ENCODE assay signal across 11 cellular contexts in genomic region chr12:92400006-92400405, GRCh38.
A peak's percentile ranks its signal among the peaks of the same experiment; 100 is the strongest.
DNase-seq lines count a peak whose midpoint lies in the region; ATAC-seq, FAIRE-seq and TF ChIP-seq lines count a peak whose summit lies in the region.
"Had no signal": no experiment of that assay in that cellular context is flagged by ENCODE, and none has a peak within 500 bp of the region (broad histone marks: within the 10 kb centered on the region; RNA-seq: fewer than 3 reads in every experiment).

No MANE protein-coding gene starts in this region.

- no peak for TF ChIP-seq EP300 in SK-N-SH (IDR thresholded peaks at IDR 0.05; ENCODE audit: borderline replicate concordance in 1 of 2, low read depth in 1 of 2, low read length in 1 of 2)

- CTCF ChIA-PET in activated CD4-positive, alpha-beta memory T cell treated with anti-CD3 and anti-CD28 coated beads, Interleukin-2, amount 10 ng/mL, durations not matched to agents 7 days and 5 days (lab: Charles Lee): interaction anchor here (1.3 kb wide), 1 partner anchor 256 kb away, joined by 3 read pairs; no protein-coding TSS in a partner anchor
- CTCF ChIA-PET in SK-N-SH (lab: Yijun Ruan, JAX): no interaction called here

- TF ChIP-seq RAD21 in SK-N-SH (IDR thresholded peaks at IDR 0.05; ENCODE audit: low read length): no peak

- no peak for TF ChIP-seq CTCF in SK-N-SH (IDR thresholded peaks at IDR 0.05)

- H3K4me1 Mint-ChIP-seq in activated CD4-positive, alpha-beta memory T cell treated with anti-CD3 and anti-CD28 coated beads, Interleukin-2, amount 10 ng/mL, durations not matched to agents 7 days and 5 days: peaks cover 88% of the 10 kb centered on the region

- H3K4me1 ChIP-seq in small intestine (ENCODE audit: control insufficient read depth in 2 of 2, insufficient read depth in 1 of 2, low read depth in 1 of 2, low read length in 1 of 2) (peaks cover 2 to 6% of the 10 kb centered on the region in 2 donors), SK-N-SH (ENCODE audit: control insufficient read depth in 1 of 2, insufficient read depth in 2 of 2, low read depth in 1 of 2, low read length in 1 of 2) (peaks cover 0 to 4% of the 10 kb centered on the region in 2 experiments; a peak in 1 of 4 replicates)

- no peaks in the 10 kb centered on the region for H3F3A ChIP-seq in SK-N-SH (replicated peaks; ENCODE audit: insufficient read depth)

- peak; percentile 38 for ATAC-seq in HG02678 (IDR thresholded peaks at IDR 0.05; ENCODE audit: unreplicated experiment)
- no peak for ATAC-seq in HG03457 (IDR thresholded peaks at IDR 0.05; ENCODE audit: unreplicated experiment)

- no peaks in the 10 kb centered on the region for H3K27me3 ChIP-seq in small intestine (ENCODE audit: control insufficient read depth in 2 of 2, insufficient read depth in 2 of 2, low read length in 2 of 2)
- no peaks in the 10 kb centered on the region for H3K27me3 ChIP-seq in SK-N-SH (ENCODE audit: insufficient read depth)

- H4K20me1 ChIP-seq in SK-N-SH (ENCODE audit: insufficient read depth): no peaks in the 10 kb centered on the region

- no peak overlapping the region for H3K4me2 ChIP-seq in SK-N-SH
- H3K4me2 ChIP-seq: KMS-11, smooth muscle cell had no signal

- H3K4me3 ChIP-seq in small intestine (ENCODE audit: low read depth in 1 of 2, low read length in 2 of 2) (no peak overlapping the region), SK-N-SH (ENCODE audit: low read depth in 2 of 2, low read length in 1 of 2) (no peak overlapping the region)
- H3K4me3 ChIP-seq: smooth muscle cell had no signal

- no peaks in the 10 kb centered on the region for H3K79me2 ChIP-seq in SK-N-SH (ENCODE audit: insufficient read depth)

- DNase-seq in activated CD4-positive, alpha-beta memory T cell treated with anti-CD3 and anti-CD28 coated beads, Interleukin-2, amount 10 ng/mL, durations not matched to agents 7 days and 5 days: no peak
- DNase-seq in small intestine (peak; percentile 12), SK-N-SH (no peak)
- DNase-seq in stimulated activated CD8-positive, alpha-beta memory T cell treated with anti-CD3 and anti-CD28 coated beads, Interleukin-4, amount 100 ng/mL, for 48 hours: no peak
- DNase-seq: activated CD4-positive, alpha-beta T cell treated with anti-CD3 and anti-CD28 coated beads, Interleukin-2, amount 50 U/mL, for 4 hours had no signal

- peaks cover 36% of the 10 kb centered on the region for H3K36me3 Mint-ChIP-seq in activated CD4-positive, alpha-beta memory T cell treated with anti-CD3 and anti-CD28 coated beads, Interleukin-2, amount 10 ng/mL, durations not matched to agents 7 days and 5 days (ENCODE audit: low read depth)

- H3K27me3 Mint-ChIP-seq in activated CD4-positive, alpha-beta memory T cell treated with anti-CD3 and anti-CD28 coated beads, Interleukin-2, amount 10 ng/mL, durations not matched to agents 7 days and 5 days: no peaks in the 10 kb centered on the region

- peak overlapping the region in 1 of 2 donors; percentile 65 for H3K27ac ChIP-seq in small intestine (ENCODE audit: low read depth in 1 of 2, low read length in 1 of 2)
- H3K27ac ChIP-seq in SK-N-SH (ENCODE audit: low read depth in 2 of 2, low read length in 1 of 2): no peak overlapping the region
- H3K27ac ChIP-seq: epithelial cell of prostate, KMS-11 had no signal

- no peak overlapping the region for H2AFZ ChIP-seq in SK-N-SH (ENCODE audit: low read depth)

- POLR2A ChIA-PET in activated CD4-positive, alpha-beta memory T cell treated with anti-CD3 and anti-CD28 coated beads, Interleukin-2, amount 10 ng/mL, durations not matched to agents 7 days and 5 days (lab: Charles Lee): interaction anchor here (1.1 to 12.8 kb wide), 4 partner anchors 8 to 256 kb away, joined by 3 to 327 read pairs (median 14); partner anchors contain the start of gene BTG1
- POLR2A ChIA-PET in SK-N-SH (lab: Yijun Ruan, JAX): no interaction called here

- no peaks in the 10 kb centered on the region for H3K9me2 ChIP-seq in SK-N-SH

- H3K9ac ChIP-seq in SK-N-SH: no peak overlapping the region
- H3K9ac ChIP-seq: KMS-11 had no signal

- H3K36me3 ChIP-seq in small intestine (ENCODE audit: control insufficient read depth in 2 of 2, insufficient read depth in 2 of 2, low read length in 2 of 2) (no peaks in the 10 kb centered on the region), SK-N-SH (replicated peaks in 1 of 2; ENCODE audit: control insufficient read depth in 1 of 2, insufficient read depth in 2 of 2, low read length in 1 of 2) (no peaks in the 10 kb centered on the region)

- H3K4me3 Mint-ChIP-seq in activated CD4-positive, alpha-beta memory T cell treated with anti-CD3 and anti-CD28 coated beads, Interleukin-2, amount 10 ng/mL, durations not matched to agents 7 days and 5 days: no peak overlapping the region

- peaks cover 9% of the 10 kb centered on the region for H3K9me3 Mint-ChIP-seq in activated CD4-positive, alpha-beta memory T cell treated with anti-CD3 and anti-CD28 coated beads, Interleukin-2, amount 10 ng/mL, durations not matched to agents 7 days and 5 days

- H3K27ac Mint-ChIP-seq in activated CD4-positive, alpha-beta memory T cell treated with anti-CD3 and anti-CD28 coated beads, Interleukin-2, amount 10 ng/mL, durations not matched to agents 7 days and 5 days: peak overlapping the region; percentile 77

- in situ Hi-C loops in GM18951 (cut with MboI; ENCODE audit: low sequenced_read_pairs, unreplicated experiment): no loop called here

- 57 to 78% (median 77%) methylated on average over 5 of the region's 5 CpGs for WGBS in small intestine, 3 donors
- WGBS in SK-N-SH (ENCODE audit: low lambda C conversion rate): 69% methylated on average over 5 of the region's 5 CpGs

- H3K9me3 ChIP-seq in small intestine (ENCODE audit: control insufficient read depth, low read depth) (no peaks in the 10 kb centered on the region), SK-N-SH (no peaks in the 10 kb centered on the region)

- peak; percentile 14 for TF ChIP-seq POLR2A in GM18951 (IDR thresholded peaks at IDR 0.05; ENCODE audit: extremely low read depth, insufficient read depth, insufficient read length)

- FAIRE-seq in small intestine (lab: Jason Lieb, UNC): no peak

TF ChIP-seq in SK-N-SH, 30 proteins besides CTCF, POLR2A, EP300 and RAD21 (continues in another document):
- TF ChIP-seq FOSL2 (IDR thresholded peaks at IDR 0.05; ENCODE audit: borderline replicate concordance, low read depth) (no peak), FOXM1 (IDR thresholded peaks at IDR 0.05; ENCODE audit: low read depth) (no peak), JUND (IDR thresholded peaks at IDR 0.05) (no peak), POLR2AphosphoS5 (IDR thresholded peaks at IDR 0.05; ENCODE audit: low read depth, low read length) (no peak), RCOR1 (IDR thresholded peaks at IDR 0.05; ENCODE audit: low read length) (no peak), CHD2 (IDR thresholded peaks at IDR 0.05; ENCODE audit: low read length, partially characterized antibody) (no peak), TEAD4 (IDR thresholded peaks at IDR 0.05; ENCODE audit: borderline replicate concordance, insufficient read depth) (no peak), EZH2phosphoT487 (IDR thresholded peaks at IDR 0.05; ENCODE audit: borderline replicate concordance, low read depth) (no peak), RXRA (IDR thresholded peaks at IDR 0.05; ENCODE audit: borderline replicate concordance, low read depth) (no peak), SIN3A (IDR thresholded peaks at IDR 0.05; ENCODE audit: borderline replicate concordance, low read depth, low read length) (no peak), USF1 (IDR thresholded peaks at IDR 0.05; ENCODE audit: borderline replicate concordance, low read depth) (no peak), SMC3 (IDR thresholded peaks at IDR 0.05; ENCODE audit: low read depth, low read length) (no peak), ELF1 (IDR thresholded peaks at IDR 0.05) (no peak), USF2 (IDR thresholded peaks at IDR 0.05; ENCODE audit: borderline replicate concordance, low read depth, low read length) (no peak)
- TF ChIP-seq, protein P1, sequence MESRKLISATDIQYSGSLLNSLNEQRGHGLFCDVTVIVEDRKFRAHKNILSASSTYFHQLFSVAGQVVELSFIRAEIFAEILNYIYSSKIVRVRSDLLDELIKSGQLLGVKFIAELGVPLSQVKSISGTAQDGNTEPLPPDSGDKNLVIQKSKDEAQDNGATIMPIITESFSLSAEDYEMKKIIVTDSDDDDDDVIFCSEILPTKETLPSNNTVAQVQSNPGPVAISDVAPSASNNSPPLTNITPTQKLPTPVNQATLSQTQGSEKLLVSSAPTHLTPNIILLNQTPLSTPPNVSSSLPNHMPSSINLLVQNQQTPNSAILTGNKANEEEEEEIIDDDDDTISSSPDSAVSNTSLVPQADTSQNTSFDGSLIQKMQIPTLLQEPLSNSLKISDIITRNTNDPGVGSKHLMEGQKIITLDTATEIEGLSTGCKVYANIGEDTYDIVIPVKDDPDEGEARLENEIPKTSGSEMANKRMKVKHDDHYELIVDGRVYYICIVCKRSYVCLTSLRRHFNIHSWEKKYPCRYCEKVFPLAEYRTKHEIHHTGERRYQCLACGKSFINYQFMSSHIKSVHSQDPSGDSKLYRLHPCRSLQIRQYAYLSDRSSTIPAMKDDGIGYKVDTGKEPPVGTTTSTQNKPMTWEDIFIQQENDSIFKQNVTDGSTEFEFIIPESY (IDR thresholded peaks at IDR 0.05; ENCODE audit: borderline replicate concordance, low read depth): no peak
- TF ChIP-seq, protein P2, sequence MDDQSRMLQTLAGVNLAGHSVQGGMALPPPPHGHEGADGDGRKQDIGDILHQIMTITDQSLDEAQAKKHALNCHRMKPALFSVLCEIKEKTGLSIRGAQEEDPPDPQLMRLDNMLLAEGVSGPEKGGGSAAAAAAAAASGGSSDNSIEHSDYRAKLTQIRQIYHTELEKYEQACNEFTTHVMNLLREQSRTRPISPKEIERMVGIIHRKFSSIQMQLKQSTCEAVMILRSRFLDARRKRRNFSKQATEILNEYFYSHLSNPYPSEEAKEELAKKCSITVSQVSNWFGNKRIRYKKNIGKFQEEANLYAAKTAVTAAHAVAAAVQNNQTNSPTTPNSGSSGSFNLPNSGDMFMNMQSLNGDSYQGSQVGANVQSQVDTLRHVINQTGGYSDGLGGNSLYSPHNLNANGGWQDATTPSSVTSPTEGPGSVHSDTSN (IDR thresholded peaks at IDR 0.05): no peak
